8 cellular contexts compared by ENCODE assay signal in genomic region chr11:65014146-65014960, GRCh38. TPM values are rescaled to one million over a fixed set of nuclear protein-coding genes. Genes with fewer than 3 reads are reported as not detected.
DNase-seq lines count a peak whose midpoint lies in the region; ATAC-seq and TF ChIP-seq lines count a peak whose summit lies in the region.

ARL2 (plus strand) TSS chr11:65014160; CDS start chr11:65014208, 48 bp downstream.

- H3K4me1 ChIP-seq in MM.1S (ENCODE audit: low read length): peaks cover 7% of the 10 kb centered on the region; the same call in 1 of the 2 replicates
- peaks cover 18% of the 10 kb centered on the region for H3K4me1 ChIP-seq in upper lobe of right lung

- POLR2A ChIA-PET in activated CD8-positive, alpha-beta T cell treated with anti-CD3 and anti-CD28 coated beads for 36 hours (lab: Charles Lee): interaction anchor here (0.8 to 4.5 kb wide), 26 partner anchors 8 to 447 kb away, joined by 3 to 38 read pairs (median 3); partner anchors contain the start of genes FAU, MRPL49, POLA2 and PPP2R5B

- peak within 1 kb of the TSS; percentile 94 for H3K9ac ChIP-seq in MM.1S (ENCODE audit: low read length)

- H3K4me3 ChIP-seq in H7 (ENCODE audit: insufficient read depth, low read depth, low read length) (peak within 1 kb of the TSS; percentile 83), MM.1S (ENCODE audit: low read length) (peak within 1 kb of the TSS; percentile 88), upper lobe of right lung (peak within 1 kb of the TSS; percentile 87)

- intact Hi-C loops in activated CD8-positive, alpha-beta T cell treated with anti-CD3 and anti-CD28 coated beads for 36 hours (cut with micrococcal nuclease): loop anchor here (10.0 kb wide), 2 partner anchors 100 to 170 kb away; partner anchors contain the start of genes CDC42BPG, TM7SF2 and ZNHIT2
- intact Hi-C loops in upper lobe of right lung (cut with DNase I): no loop called here

- H4K20me1 ChIP-seq in MM.1S (ENCODE audit: insufficient read depth, low read length): no peaks in the 10 kb centered on the region

- TF ChIP-seq CTCF in MM.1S (IDR thresholded peaks at IDR 0.05; ENCODE audit: low read length) (peak; percentile 74), nephron (IDR thresholded peaks at IDR 0.05; ENCODE audit: unreplicated experiment in 3 of 3) (peak; percentile 66 to 81 (median 67)), upper lobe of right lung (IDR thresholded peaks at IDR 0.05) (peak; percentile 86)
- TF ChIP-seq CTCF in activated CD8-positive, alpha-beta T cell treated with anti-CD3 and anti-CD28 coated beads for 36 hours (IDR thresholded peaks at IDR 0.05): peak; percentile 88

- peak within 1 kb of the TSS; percentile 88 for H3K4me3 Mint-ChIP-seq in activated CD8-positive, alpha-beta T cell treated with anti-CD3 and anti-CD28 coated beads for 36 hours
- peak within 1 kb of the TSS; percentile 89 to 94 (median 92) for H3K4me3 Mint-ChIP-seq in nephron

- peak; percentile 50 for TF ChIP-seq POLR2A in erythroblast (IDR thresholded peaks at IDR 0.05; ENCODE audit: low read length)

- H3K36me3 Mint-ChIP-seq in activated CD8-positive, alpha-beta T cell treated with anti-CD3 and anti-CD28 coated beads for 36 hours (ENCODE audit: low read depth): peaks cover 20% of the 10 kb centered on the region
- peaks cover 24% of the 10 kb centered on the region for H3K36me3 Mint-ChIP-seq in nephron (ENCODE audit: low read depth)

- H3K36me3 ChIP-seq in H7 (replicated peaks; ENCODE audit: control insufficient read depth, insufficient read depth, low read length) (peaks cover 5% of the 10 kb centered on the region), MM.1S (replicated peaks; ENCODE audit: insufficient read depth, low read length) (no peaks in the 10 kb centered on the region), upper lobe of right lung (peaks cover 12% of the 10 kb centered on the region)

- H3K27me3 Mint-ChIP-seq in activated CD8-positive, alpha-beta T cell treated with anti-CD3 and anti-CD28 coated beads for 36 hours: no peaks in the 10 kb centered on the region
- peaks cover 3% of the 10 kb centered on the region for H3K27me3 Mint-ChIP-seq in nephron (ENCODE audit: low read depth)

- peak within 1 kb of the TSS; percentile 93 for H3K4me2 ChIP-seq in MM.1S (ENCODE audit: low read depth, low read length)

- peak within 1 kb of the TSS; percentile 99 for H3K27ac Mint-ChIP-seq in activated CD8-positive, alpha-beta T cell treated with anti-CD3 and anti-CD28 coated beads for 36 hours
- peak within 1 kb of the TSS; percentile 96 to 98 (median 97) for H3K27ac Mint-ChIP-seq in nephron

- H3K9me3 ChIP-seq in MM.1S (replicated peaks; ENCODE audit: insufficient read depth, low read length): no peaks in the 10 kb centered on the region
- H3K9me3 ChIP-seq in upper lobe of right lung: no peaks in the 10 kb centered on the region

- peaks cover 23% of the 10 kb centered on the region for H3K4me1 Mint-ChIP-seq in activated CD8-positive, alpha-beta T cell treated with anti-CD3 and anti-CD28 coated beads for 36 hours (ENCODE audit: low read depth)
- peaks cover 8% of the 10 kb centered on the region for H3K4me1 Mint-ChIP-seq in nephron

- peaks cover 7% of the 10 kb centered on the region for H3K79me2 ChIP-seq in MM.1S (ENCODE audit: low read length)

- peak within 1 kb of the TSS; percentile 99 for H2AFZ ChIP-seq in MM.1S (ENCODE audit: low read length)

- peaks cover 14% of the 10 kb centered on the region; the same call in 1 of the 2 replicates for H3F3A ChIP-seq in MM.1S (ENCODE audit: insufficient read depth, low read length)

- H3K27me3 ChIP-seq in H7 (ENCODE audit: control insufficient read depth, insufficient read depth, low read length): no peaks in the 10 kb centered on the region
- H3K27me3 ChIP-seq in MM.1S (replicated peaks; ENCODE audit: insufficient read depth, low read length): no peaks in the 10 kb centered on the region
- no peaks in the 10 kb centered on the region for H3K27me3 ChIP-seq in upper lobe of right lung

- ATAC-seq in activated CD8-positive, alpha-beta T cell treated with anti-CD3 and anti-CD28 coated beads for 36 hours: peak; percentile 67
- peak; percentile 88 for ATAC-seq in upper lobe of right lung

- peak; percentile 88 for DNase-seq in NK-92 treated with Interleukin-12 subunit alpha and Interleukin-12 subunit beta, amount 100 ng/mL, for 24 hours (lab: John Stamatoyannopoulos, UW)
- no peak for DNase-seq in NK-92 (lab: John Stamatoyannopoulos, UW; ENCODE audit: unreplicated experiment)
- no peak for DNase-seq in H7
- peak; percentile 76 for DNase-seq in MM.1S
- DNase-seq in activated CD8-positive, alpha-beta T cell treated with anti-CD3 and anti-CD28 coated beads for 36 hours: peak; percentile 59
- peak; percentile 92 to 95 for DNase-seq in erythroblast (lab: John Stamatoyannopoulos, UW)
- peak; percentile 91 for DNase-seq in upper lobe of right lung

- H3K27ac ChIP-seq in MM.1S (ENCODE audit: low read length) (peak within 1 kb of the TSS; percentile 98), upper lobe of right lung (peak within 1 kb of the TSS; percentile 98)

- no peaks in the 10 kb centered on the region for H3K9me2 ChIP-seq in MM.1S (replicated peaks; ENCODE audit: insufficient read depth, low read length)

- CTCF ChIA-PET in activated CD8-positive, alpha-beta T cell treated with anti-CD3 and anti-CD28 coated beads for 36 hours (lab: Charles Lee): interaction anchor here (0.7 to 6.7 kb wide), 37 partner anchors 9 to 326 kb away, joined by 3 to 45 read pairs (median 4); partner anchors contain the start of genes BATF2, CDCA5, MAJIN and SAC3D1

- H3K9me3 Mint-ChIP-seq in activated CD8-positive, alpha-beta T cell treated with anti-CD3 and anti-CD28 coated beads for 36 hours: no peaks in the 10 kb centered on the region
- peaks cover 4% of the 10 kb centered on the region for H3K9me3 Mint-ChIP-seq in nephron

RNA-seq across cellular contexts. Expression of gene ARL2, which starts in this region (rescaled TPM):
- 219 and 221 TPM in 2 replicates for total RNA-seq in H7 (2014; rRNA removed; shearing (Covaris generic))
- 100 to 1,000 TPM; 118 to 122 TPM for total RNA-seq in activated CD8-positive, alpha-beta T cell treated with anti-CD3 and anti-CD28 coated beads for 36 hours
- total RNA-seq in upper lobe of right lung: 84.4 TPM

Comparison
In these comparisons a context has a peak if more than half of its experiments do, and no peak if none do; other contexts are left out.
1. DNase-seq: peak in NK-92 treated with Interleukin-12 subunit alpha and Interleukin-12 subunit beta, amount 100 ng/mL, for 24 hours (single experiment), MM.1S (single experiment), activated CD8-positive, alpha-beta T cell treated with anti-CD3 and anti-CD28 coated beads for 36 hours (single experiment), erythroblast (2 of 2) and upper lobe of right lung (single experiment); none in NK-92 (single experiment) and H7 (single experiment).
2. Peak in every context shown above with its lines, with median percentiles within 50 percentile points of each other: H3K4me3 ChIP-seq and CTCF ChIP-seq.